Comparison of ENCODE assay signal across 1 cellular context in genomic region chr6:35583893-35584688, GRCh38.
TF ChIP-seq lines count a peak whose summit lies in the region.

No MANE protein-coding gene starts in this region.

TF ChIP-seq in HEK293T, 16 proteins besides CTCF, POLR2A, EP300 and RAD21 (continued from another document):
- TF ChIP-seq FOXM1 (IDR thresholded peaks at IDR 0.05; ENCODE audit: borderline replicate concordance): no peak
- TF ChIP-seq ARNT (IDR thresholded peaks at IDR 0.05): no peak
- no peak for TF ChIP-seq LEF1 (IDR thresholded peaks at IDR 0.05; ENCODE audit: borderline replicate concordance)
- TF ChIP-seq SUZ12 (IDR thresholded peaks at IDR 0.05): no peak
- no peak for TF ChIP-seq BHLHE40 (IDR thresholded peaks at IDR 0.05; ENCODE audit: borderline replicate concordance)
